Comparison of ENCODE assay signal across 22 cellular contexts in the genomic region with DNA sequence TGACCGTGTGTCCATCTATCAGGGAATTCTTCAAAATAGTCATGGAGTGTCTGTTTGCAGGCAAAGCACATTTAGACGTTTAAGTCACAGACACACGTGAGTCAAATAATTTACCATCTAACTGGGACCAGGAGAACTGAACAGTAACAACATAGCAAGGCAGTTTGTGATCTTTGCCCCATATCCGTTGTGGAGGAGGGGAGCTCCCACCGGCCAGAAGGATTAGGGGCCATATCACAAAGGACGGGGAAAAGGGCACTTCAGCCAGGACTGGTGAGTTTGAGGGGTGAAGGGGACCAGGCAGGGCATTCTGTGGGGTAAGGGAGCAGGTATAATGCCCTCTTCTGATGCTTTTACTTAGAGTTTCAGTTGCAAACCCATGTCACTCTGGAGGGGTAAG. TPM values are rescaled to one million over a fixed set of nuclear protein-coding genes. Genes with fewer than 3 reads are reported as not detected.
A peak's percentile ranks its signal among the peaks of the same experiment; 100 is the strongest.
DNase-seq lines count a peak whose midpoint lies in the region; ATAC-seq, FAIRE-seq and TF ChIP-seq lines count a peak whose summit lies in the region.
"Had no signal": no experiment of that assay in that cellular context is flagged by ENCODE, and none has a peak within 500 bp of the region (broad histone marks: within the 10 kb centered on the region; RNA-seq: fewer than 3 reads in every experiment).

No MANE protein-coding gene starts in this region.

- H3K27me3 ChIP-seq in colonic mucosa: no peaks in the 10 kb centered on the region
- no peaks in the 10 kb centered on the region for H3K27me3 ChIP-seq in mucosa of rectum (ENCODE audit: control insufficient read depth in 2 of 2, insufficient read depth in 2 of 2, low read length in 2 of 2)
- no peaks in the 10 kb centered on the region for H3K27me3 ChIP-seq in small intestine (ENCODE audit: control insufficient read depth in 2 of 2, insufficient read depth in 2 of 2, low read length in 2 of 2)
- no peaks in the 10 kb centered on the region for H3K27me3 ChIP-seq in breast epithelium
- H3K27me3 ChIP-seq: SJSA1 had no signal

- H3K4me3 ChIP-seq in colonic mucosa (no peak overlapping the region), mucosa of rectum (ENCODE audit: low read length in 2 of 2) (peak overlapping the region in 1 of 2 donors; percentile 28), small intestine (ENCODE audit: low read depth in 1 of 2, low read length in 2 of 2) (no peak overlapping the region), breast epithelium (no peak overlapping the region)
- H3K4me3 ChIP-seq: SJSA1 had no signal

- H3K9me3 ChIP-seq in colonic mucosa: no peaks in the 10 kb centered on the region
- no peaks in the 10 kb centered on the region for H3K9me3 ChIP-seq in mucosa of rectum (ENCODE audit: control insufficient read depth in 2 of 2, low read length in 2 of 2)
- no peaks in the 10 kb centered on the region for H3K9me3 ChIP-seq in small intestine (ENCODE audit: control insufficient read depth, low read depth)
- no peaks in the 10 kb centered on the region for H3K9me3 ChIP-seq in breast epithelium
- H3K9me3 ChIP-seq: SJSA1 had no signal

- 20 to 61% (median 30%) methylated on average over 6 of the region's 6 CpGs for WGBS in small intestine, 3 donors

- H3K4me1 ChIP-seq in colonic mucosa (peaks cover 7% of the 10 kb centered on the region), mucosa of rectum (ENCODE audit: control insufficient read depth in 2 of 2, insufficient read depth in 2 of 2, low read length in 2 of 2) (peaks cover 29 to 54% of the 10 kb centered on the region in 2 donors), small intestine (ENCODE audit: control insufficient read depth in 2 of 2, insufficient read depth in 1 of 2, low read depth in 1 of 2, low read length in 1 of 2) (no peaks in the 10 kb centered on the region), breast epithelium (peaks cover 5% of the 10 kb centered on the region in 2 donors)
- H3K4me1 ChIP-seq: SJSA1 had no signal

- DNase-seq in NCI-H526 treated with DMSO at 0.1 percent for 48 hours (lab: John Stamatoyannopoulos, UW) (peak; percentile 25), colonic mucosa (peak; percentile 67), small intestine (peak; percentile 77), breast epithelium (ENCODE audit: low spot score in 2 of 2) (no peak)
- DNase-seq: DMS53; GF-D8; MM.1S; NCI-H1048; NCI-H1417 treated with DMSO at 0.1 percent for 48 hours; NCI-H187; NCI-H748 treated with DMSO at 0.1 percent for 48 hours; NK-92 treated with Interleukin-12 subunit alpha and Interleukin-12 subunit beta, amount 100 ng/mL, for 24 hours had no signal

- intact Hi-C loops in colonic mucosa (cut with DNase I): no loop called here
- intact Hi-C loops in breast epithelium (cut with DNase I; ENCODE audit: low total_unique reads): no loop called here

- no peak for FAIRE-seq in small intestine (lab: Jason Lieb, UNC)
- FAIRE-seq: A204.1, D721Med, GM19239, H54 had no signal

- H3K36me3 ChIP-seq in colonic mucosa: no peaks in the 10 kb centered on the region
- H3K36me3 ChIP-seq in mucosa of rectum (ENCODE audit: control insufficient read depth in 2 of 2, insufficient read depth in 2 of 2, low read length in 2 of 2): no peaks in the 10 kb centered on the region
- H3K36me3 ChIP-seq in small intestine (ENCODE audit: control insufficient read depth in 2 of 2, insufficient read depth in 2 of 2, low read length in 2 of 2): no peaks in the 10 kb centered on the region
- H3K36me3 ChIP-seq in breast epithelium: no peaks in the 10 kb centered on the region
- H3K36me3 ChIP-seq: SJSA1 had no signal

- H3K9ac ChIP-seq in colonic mucosa (ENCODE audit: low read depth in 2 of 2, low read length in 2 of 2) (peak overlapping the region in 1 of 2 donors; percentile 46), mucosa of rectum (ENCODE audit: low read depth in 1 of 2, low read length in 2 of 2) (peak overlapping the region in 1 of 2 donors; percentile 52)

- TF ChIP-seq CTCF in colonic mucosa (IDR thresholded peaks at IDR 0.05): no peak
- no peak for TF ChIP-seq CTCF in breast epithelium (IDR thresholded peaks at IDR 0.05)

- no peak for TF ChIP-seq POLR2A in breast epithelium (IDR thresholded peaks at IDR 0.05)

- ATAC-seq in GM21529 (IDR thresholded peaks at IDR 0.05; ENCODE audit: unreplicated experiment): no peak
- ATAC-seq in HG03378 (IDR thresholded peaks at IDR 0.05; ENCODE audit: unreplicated experiment): no peak
- ATAC-seq: Panc1 had no signal

- H3K27ac ChIP-seq in colonic mucosa: peak overlapping the region; percentile 84
- peak overlapping the region; percentile 87 to 89 for H3K27ac ChIP-seq in mucosa of rectum (ENCODE audit: low read depth in 2 of 2, low read length in 2 of 2)
- peak overlapping the region; percentile 50 to 82 for H3K27ac ChIP-seq in small intestine (ENCODE audit: low read depth in 1 of 2, low read length in 1 of 2)
- no peak overlapping the region for H3K27ac ChIP-seq in breast epithelium
- H3K27ac ChIP-seq: C4-2B, SJSA1 had no signal

RNA-seq across cellular contexts. Expression of a gene that starts 22.9 kb away (rescaled TPM):
- total RNA-seq in colonic mucosa: 100 to 1,000 TPM; 110 to 163 TPM
- 10 to 100 TPM in 1 of 3 donors, 1 to 10 TPM in 2; 3.8 to 75.3 (median 5.9) TPM for polyA plus RNA-seq in small intestine
- total RNA-seq in breast epithelium: 100 to 1,000 TPM in 2 of 3 donors, under 1 TPM in 1; 0.64 to 220 (median 202) TPM

RNA-seq across cellular contexts. Expression of a gene that starts 46.2 kb away (rescaled TPM):
- total RNA-seq in colonic mucosa: 10 to 100 TPM; 26.0 to 53.6 TPM
- 10 to 100 TPM; 11.4 to 18.1 (median 16.2) TPM for polyA plus RNA-seq in small intestine
- total RNA-seq in breast epithelium: 10 to 100 TPM; 30.7 to 32.6 (median 32.4) TPM

Comparison
In these comparisons a context has a peak if more than half of its experiments do, and no peak if none do; other contexts are left out.
1. DNase-seq: peak in NCI-H526 treated with DMSO at 0.1 percent for 48 hours (single experiment), colonic mucosa (single experiment) and small intestine (single experiment); none in breast epithelium (0 of 2).
2. H3K27ac ChIP-seq: peak in colonic mucosa (single experiment), mucosa of rectum (2 of 2) and small intestine (2 of 2); none in breast epithelium (0 of 2).